ENCODE assay signal across 21 cellular contexts in the genomic region with DNA sequence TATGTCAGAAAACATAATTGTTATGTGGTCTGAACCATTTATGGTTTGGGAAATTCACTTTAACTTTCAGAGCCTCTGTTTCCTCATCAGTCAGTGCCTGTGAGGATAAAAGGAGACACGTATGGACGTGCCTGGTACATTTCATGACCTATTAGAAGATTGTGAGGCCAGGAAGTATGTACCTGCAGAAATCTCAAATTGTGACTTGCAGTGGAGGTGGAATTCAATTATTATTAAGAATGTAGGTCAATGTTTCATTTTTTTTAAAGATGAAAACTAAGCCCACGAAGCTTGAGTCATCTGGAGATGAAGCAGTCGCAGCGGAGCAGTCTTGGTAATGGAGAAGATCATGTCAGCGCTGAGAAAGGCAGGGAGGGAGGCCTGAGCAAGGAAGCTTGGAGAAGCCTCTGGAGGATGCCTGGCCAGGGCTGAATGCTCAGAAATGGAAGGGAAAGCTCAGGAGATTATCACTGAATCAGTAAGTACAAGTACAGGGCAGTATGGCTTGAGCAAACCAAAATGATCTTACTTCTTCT.
"Had no signal": no experiment of that assay in that cellular context is flagged by ENCODE, and none has a peak within 500 bp of the region (broad histone marks: within the 10 kb centered on the region; RNA-seq: fewer than 3 reads in every experiment).

No MANE protein-coding gene starts in this region.

- H3K27ac Mint-ChIP-seq: activated CD4-positive, alpha-beta memory T cell treated with anti-CD3 and anti-CD28 coated beads, Interleukin-2, amount 10 ng/mL, durations not matched to agents 7 days and 5 days; activated CD8-positive, alpha-beta memory T cell treated with anti-CD3 and anti-CD28 coated beads, Interleukin-2, amount 10 ng/mL, durations not matched to agents 7 days and 5 days; memory B cell; naive thymus-derived CD4-positive, alpha-beta T cell; neural progenitor cell had no signal

- H2AFZ ChIP-seq: neural progenitor cell had no signal

- DNase-seq: activated CD4-positive, alpha-beta memory T cell treated with anti-CD3 and anti-CD28 coated beads, Interleukin-2, amount 10 ng/mL, durations not matched to agents 7 days and 5 days; activated CD4-positive, alpha-beta T cell treated with anti-CD3 and anti-CD28 coated beads for 48 hours; activated CD4-positive, CD25-positive, alpha-beta regulatory T cell; activated CD8-positive, alpha-beta memory T cell treated with anti-CD3 and anti-CD28 coated beads, Interleukin-2, amount 10 ng/mL, durations not matched to agents 7 days and 5 days; activated naive CD4-positive, alpha-beta T cell treated with anti-CD3 and anti-CD28 coated beads, Interleukin-2, amount 50 U/mL, for 16 hours; gastrocnemius medialis; heart left ventricle; kidney glomerular epithelial cell; left ventricle myocardium inferior; naive thymus-derived CD4-positive, alpha-beta T cell; pancreas; stimulated activated CD4-positive, alpha-beta T cell treated with anti-CD3 and anti-CD28 coated beads, Interleukin-12 subunit alpha, Interleukin-12 subunit beta, amount 100 ng/mL, for 4 hours; stimulated activated CD4-positive, alpha-beta T cell treated with anti-CD3 and anti-CD28 coated beads, Interleukin-1b, Interleukin-23, amount 100 ng/mL, for 48 hours; stimulated activated CD8-positive, alpha-beta memory T cell treated with anti-CD3 and anti-CD28 coated beads, Interleukin-4, amount 100 ng/mL, for 48 hours; stimulated activated naive CD8-positive, alpha-beta T cell treated with anti-CD3 and anti-CD28 coated beads, Interleukin-15, Interleukin-2, amounts not matched to agents 100 U/mL and 50 U/mL, for 24 hours; substantia nigra; T-helper 1 cell; T-helper 9 cell had no signal

- H3K4me3 Mint-ChIP-seq: activated CD4-positive, alpha-beta memory T cell treated with anti-CD3 and anti-CD28 coated beads, Interleukin-2, amount 10 ng/mL, durations not matched to agents 7 days and 5 days; activated CD8-positive, alpha-beta memory T cell treated with anti-CD3 and anti-CD28 coated beads, Interleukin-2, amount 10 ng/mL, durations not matched to agents 7 days and 5 days; memory B cell; neural progenitor cell had no signal

- H3K27ac ChIP-seq: gastrocnemius medialis, left ventricle myocardium inferior, neural progenitor cell, pancreas had no signal

- H3K9me3 Mint-ChIP-seq: activated CD4-positive, alpha-beta memory T cell treated with anti-CD3 and anti-CD28 coated beads, Interleukin-2, amount 10 ng/mL, durations not matched to agents 7 days and 5 days; memory B cell; naive thymus-derived CD4-positive, alpha-beta T cell; neural progenitor cell had no signal

- H3K27me3 Mint-ChIP-seq: memory B cell had no signal

- H3K9me3 ChIP-seq: gastrocnemius medialis, heart left ventricle, left ventricle myocardium inferior, pancreas, tibial nerve had no signal

- H3K36me3 Mint-ChIP-seq: memory B cell; naive thymus-derived CD4-positive, alpha-beta T cell; neural progenitor cell had no signal

- H3K27me3 ChIP-seq: gastrocnemius medialis, heart left ventricle, pancreas, tibial nerve had no signal

- H3K9ac ChIP-seq: neural progenitor cell had no signal

- ATAC-seq: activated CD8-positive, alpha-beta memory T cell treated with anti-CD3 and anti-CD28 coated beads, Interleukin-2, amount 10 ng/mL, durations not matched to agents 7 days and 5 days; gastrocnemius medialis; heart left ventricle; naive thymus-derived CD4-positive, alpha-beta T cell; pancreas; stimulated activated naive CD8-positive, alpha-beta T cell treated with anti-CD3 and anti-CD28 coated beads, Interleukin-15, Interleukin-2, amounts not matched to agents 100 U/mL and 50 U/mL, for 24 hours had no signal

- H3K4me3 ChIP-seq: gastrocnemius medialis, heart left ventricle, left ventricle myocardium inferior, neural progenitor cell, pancreas, tibial nerve had no signal

- H3K4me2 ChIP-seq: neural progenitor cell had no signal

- H3K36me3 ChIP-seq: gastrocnemius medialis, heart left ventricle, left ventricle myocardium inferior, neural progenitor cell, pancreas, tibial nerve had no signal

- H3K4me1 ChIP-seq: neural progenitor cell had no signal
